In the genomic region with DNA sequence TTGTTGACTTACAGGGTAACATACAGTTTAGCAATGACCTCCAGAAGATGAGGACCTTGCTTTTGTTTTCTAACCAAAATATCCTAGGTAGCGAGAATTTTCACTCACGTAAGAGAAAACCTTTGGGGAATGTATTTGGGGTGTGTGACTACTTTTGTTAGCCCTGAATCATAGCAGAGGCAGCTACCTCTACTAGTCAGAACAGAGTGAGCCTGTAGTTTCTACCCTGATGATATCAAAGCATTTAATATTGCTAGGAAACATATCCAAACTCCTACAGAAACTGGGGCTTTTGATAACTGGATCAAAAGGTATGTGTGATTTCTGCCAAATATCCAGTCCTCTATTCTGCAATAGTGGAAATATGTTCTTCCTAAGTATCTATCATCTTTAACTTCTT, we compare ENCODE assay signal across 29 cellular contexts.
"Had no signal": no experiment of that assay in that cellular context is flagged by ENCODE, and none has a peak within 500 bp of the region (broad histone marks: within the 10 kb centered on the region; RNA-seq: fewer than 3 reads in every experiment).

No MANE protein-coding gene starts in this region.

- H3K79me2 ChIP-seq: parathyroid adenoma had no signal

- H3K4me1 Mint-ChIP-seq: neural crest cell; stimulated activated effector memory CD8-positive, alpha-beta T cell treated with anti-CD3 and anti-CD28 coated beads, Interleukin-12 subunit alpha, Interleukin-12 subunit beta, amount 100 ng/mL, for 72 hours; stimulated activated naive B cell treated with anti-CD40 and anti-IgM and Interleukin-4, amounts not matched to agents 10 μg/mL and 1 μg/mL and 100 μg/mL, for 72 hours had no signal

- H3K27me3 Mint-ChIP-seq: stimulated activated naive B cell treated with anti-CD40 and anti-IgM and Interleukin-4, amounts not matched to agents 10 μg/mL and 1 μg/mL and 100 μg/mL, for 72 hours had no signal

- H3K9me3 ChIP-seq: neutrophil, ovary, psoas muscle, right lobe of liver, thyroid gland, vagina had no signal

- H3K36me3 ChIP-seq: neutrophil, ovary, right lobe of liver, sigmoid colon, stomach, thoracic aorta, thyroid gland, tibial nerve, upper lobe of left lung, vagina had no signal

- H3K4me3 Mint-ChIP-seq: natural killer cell treated with Interleukin-12 subunit alpha and Interleukin-12 subunit beta and Interleukin-15 and Interleukin-18, amount 100 ng/mL, for 72 hours; nephron progenitor cell; neural crest cell; stimulated activated effector memory CD8-positive, alpha-beta T cell treated with anti-CD3 and anti-CD28 coated beads, Interleukin-12 subunit alpha, Interleukin-12 subunit beta, amount 100 ng/mL, for 72 hours; stimulated activated naive B cell treated with anti-CD40 and anti-IgM and Interleukin-4, amounts not matched to agents 10 μg/mL and 1 μg/mL and 100 μg/mL, for 72 hours; stimulated activated naive CD8-positive, alpha-beta T cell treated with anti-CD3 and anti-CD28 coated beads, Interleukin-15, Interleukin-2, amounts not matched to agents 100 ng/mL and 50 ng/mL, for 24 hours had no signal

- H3K4me3 ChIP-seq: ovary, psoas muscle, right lobe of liver, sigmoid colon, stomach, thoracic aorta, thyroid gland, tibial nerve, upper lobe of left lung, vagina had no signal

- H3K36me3 Mint-ChIP-seq: stimulated activated effector memory CD8-positive, alpha-beta T cell treated with anti-CD3 and anti-CD28 coated beads, Interleukin-12 subunit alpha, Interleukin-12 subunit beta, amount 100 ng/mL, for 72 hours had no signal

- H3K27ac ChIP-seq: neutrophil, ovary, parathyroid adenoma, psoas muscle, right lobe of liver, sigmoid colon, stomach, thoracic aorta, thyroid gland, tibial nerve, upper lobe of left lung, vagina had no signal

- DNase-seq: nephron progenitor cell; nucleus accumbens; ovary; posterior cingulate gyrus; psoas muscle; right cardiac atrium; right lobe of liver; sigmoid colon; small intestine; stimulated activated CD4-positive, alpha-beta T cell treated with anti-CD3 and anti-CD28 coated beads, Interleukin-15, amount 100 ng/mL, for 24 hours; stimulated activated CD4-positive, alpha-beta T cell treated with anti-CD3 and anti-CD28 coated beads, Interleukin-2, amount 100 ng/mL, for 24 hours; stimulated activated CD4-positive, alpha-beta T cell treated with anti-CD3 and anti-CD28 coated beads, Interleukin-2, amount 100 ng/mL, for 48 hours; stimulated activated CD4-positive, alpha-beta T cell treated with anti-CD3 and anti-CD28 coated beads, Interleukin-4, amount 100 ng/mL, for 24 hours; stimulated activated naive B cell treated with anti-CD40 and anti-IgM and Interleukin-4, amounts not matched to agents 10 μg/mL and 1 μg/mL and 100 μg/mL, for 72 hours; stimulated activated naive CD4-positive, alpha-beta T cell treated with Interleukin-2 at 50 U/mL for 16 hours; stomach; thyroid gland; trophoblast cell; upper lobe of left lung had no signal

- H3K27ac Mint-ChIP-seq: natural killer cell treated with Interleukin-12 subunit alpha and Interleukin-12 subunit beta and Interleukin-15 and Interleukin-18, amount 100 ng/mL, for 72 hours; progenitor cell of endocrine pancreas; stimulated activated effector memory CD8-positive, alpha-beta T cell treated with anti-CD3 and anti-CD28 coated beads, Interleukin-12 subunit alpha, Interleukin-12 subunit beta, amount 100 ng/mL, for 72 hours; stimulated activated naive B cell treated with anti-CD40 and anti-IgM and Interleukin-4, amounts not matched to agents 10 μg/mL and 1 μg/mL and 100 μg/mL, for 72 hours; stimulated activated naive CD8-positive, alpha-beta T cell treated with anti-CD3 and anti-CD28 coated beads, Interleukin-15, Interleukin-2, amounts not matched to agents 100 ng/mL and 50 ng/mL, for 24 hours had no signal

- ATAC-seq: natural killer cell treated with Interleukin-12 subunit alpha and Interleukin-12 subunit beta and Interleukin-15 and Interleukin-18, amount 100 ng/mL, for 72 hours; psoas muscle; right cardiac atrium; right lobe of liver; stimulated activated effector memory CD8-positive, alpha-beta T cell treated with anti-CD3 and anti-CD28 coated beads, Interleukin-12 subunit alpha, Interleukin-12 subunit beta, amount 100 ng/mL, for 72 hours; stimulated activated naive B cell treated with anti-CD40 and anti-IgM and Interleukin-4, amounts not matched to agents 10 μg/mL and 1 μg/mL and 100 μg/mL, for 72 hours had no signal

- H2AFZ ChIP-seq: parathyroid adenoma had no signal

- H3K27me3 ChIP-seq: neutrophil, ovary, right lobe of liver, sigmoid colon, stomach, thyroid gland, tibial nerve, upper lobe of left lung, vagina had no signal

- H3K9ac ChIP-seq: parathyroid adenoma had no signal

- H3K4me1 ChIP-seq: parathyroid adenoma, psoas muscle, right lobe of liver, sigmoid colon, stomach, thyroid gland, tibial nerve, upper lobe of left lung, vagina had no signal
